1 cellular context compared by ENCODE assay signal in genomic region chr12:56991319-56991906, GRCh38.
TF ChIP-seq lines count a peak whose summit lies in the region.

No MANE protein-coding gene starts in this region.

TF ChIP-seq in K562, 482 proteins besides CTCF, POLR2A, EP300 and RAD21 (continued from another document):
- TF ChIP-seq RREB1 (CRISPR knock-in tag; IDR thresholded peaks at IDR 0.05): no peak
- TF ChIP-seq ZNF121 (CRISPR knock-in tag; conservative IDR thresholded peaks at IDR 0.05): no peak
- TF ChIP-seq SPI1 (IDR thresholded peaks at IDR 0.05; ENCODE audit: borderline replicate concordance, low read depth, low read length): peak; percentile 100
- TF ChIP-seq GATA2 (CRISPR knock-in tag; IDR thresholded peaks at IDR 0.05): 0 out of 2 replicates have a peak, but pooled peaks have one; percentile 26
- TF ChIP-seq MNT (conservative IDR thresholded peaks at IDR 0.05): peak in 1 of 2 experiments; percentile 43; a peak in 1 of 4 replicates
- TF ChIP-seq STAT5A (IDR thresholded peaks at IDR 0.05; ENCODE audit: borderline replicate concordance, low read length): no peak
- TF ChIP-seq PHF8 (IDR thresholded peaks at IDR 0.05; ENCODE audit: borderline replicate concordance, low read length): peak; percentile 25; the same call in 1 of the 2 replicates
- TF ChIP-seq CBFB (CRISPR knock-in tag; IDR thresholded peaks at IDR 0.05): no peak
- no peak for TF ChIP-seq TFAM (CRISPR knock-in tag; conservative IDR thresholded peaks at IDR 0.05)
- no peak for TF ChIP-seq PBX2 (CRISPR knock-in tag; IDR thresholded peaks at IDR 0.05; ENCODE audit: low read depth)
- TF ChIP-seq PBX2 (tag; conservative IDR thresholded peaks at IDR 0.05; ENCODE audit: low read depth): 0 out of 2 replicates have a peak, but pooled peaks have one; percentile 10
